ENCODE assay signal across 1 cellular context in the genomic region with DNA sequence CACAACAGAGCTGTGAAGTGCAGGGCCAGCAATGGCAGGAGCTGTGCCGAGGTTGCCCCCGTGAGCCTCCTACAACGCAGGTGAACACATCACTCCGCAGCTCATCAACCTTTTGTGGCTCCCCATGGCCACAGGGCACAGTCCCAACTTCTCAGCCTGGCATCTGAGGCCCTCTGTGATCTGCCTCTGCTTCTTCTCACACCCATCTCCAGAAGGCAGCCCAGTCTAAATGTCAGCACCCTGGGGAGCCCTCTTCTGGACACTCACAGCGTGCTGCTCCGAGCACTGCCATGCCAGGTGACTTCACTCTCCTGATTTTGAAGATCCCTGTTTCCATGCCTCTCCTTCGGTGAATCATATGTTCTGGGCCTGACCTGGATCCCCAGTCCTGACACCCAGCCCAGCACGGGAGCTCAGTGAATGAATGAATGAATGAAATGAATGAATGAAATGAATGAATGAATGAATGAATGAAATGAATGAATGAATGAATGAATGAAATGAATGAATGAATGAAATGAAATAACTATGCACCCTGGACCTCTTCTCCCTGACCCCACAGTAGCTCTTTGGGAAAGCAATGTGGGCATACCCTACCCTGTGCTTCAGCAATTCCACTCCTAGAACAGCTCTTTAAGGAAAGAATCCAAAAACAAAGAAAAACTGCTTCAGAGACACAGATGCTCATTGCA.
TF ChIP-seq lines count a peak whose summit lies in the region.

No MANE protein-coding gene starts in this region.

TF ChIP-seq in HepG2, 621 proteins besides CTCF, POLR2A, EP300 and RAD21:
- TF ChIP-seq SMC3 (IDR thresholded peaks at IDR 0.05; ENCODE audit: low read length) (peak; percentile 12; the same call in 1 of the 2 replicates), ZNF24 (IDR thresholded peaks at IDR 0.05) (peak; percentile 95)
- TF ChIP-seq, protein P1, sequence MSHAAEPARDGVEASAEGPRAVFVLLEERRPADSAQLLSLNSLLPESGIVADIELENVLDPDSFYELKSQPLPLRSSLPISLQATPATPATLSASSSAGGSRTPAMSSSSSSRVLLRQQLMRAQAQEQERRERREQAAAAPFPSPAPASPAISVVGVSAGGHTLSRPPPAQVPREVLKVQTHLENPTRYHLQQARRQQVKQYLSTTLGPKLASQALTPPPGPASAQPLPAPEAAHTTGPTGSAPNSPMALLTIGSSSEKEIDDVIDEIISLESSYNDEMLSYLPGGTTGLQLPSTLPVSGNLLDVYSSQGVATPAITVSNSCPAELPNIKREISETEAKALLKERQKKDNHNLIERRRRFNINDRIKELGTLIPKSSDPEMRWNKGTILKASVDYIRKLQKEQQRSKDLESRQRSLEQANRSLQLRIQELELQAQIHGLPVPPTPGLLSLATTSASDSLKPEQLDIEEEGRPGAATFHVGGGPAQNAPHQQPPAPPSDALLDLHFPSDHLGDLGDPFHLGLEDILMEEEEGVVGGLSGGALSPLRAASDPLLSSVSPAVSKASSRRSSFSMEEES (CRISPR knock-in tag; IDR thresholded peaks at IDR 0.05) = no peak
- TF ChIP-seq, protein P2, sequence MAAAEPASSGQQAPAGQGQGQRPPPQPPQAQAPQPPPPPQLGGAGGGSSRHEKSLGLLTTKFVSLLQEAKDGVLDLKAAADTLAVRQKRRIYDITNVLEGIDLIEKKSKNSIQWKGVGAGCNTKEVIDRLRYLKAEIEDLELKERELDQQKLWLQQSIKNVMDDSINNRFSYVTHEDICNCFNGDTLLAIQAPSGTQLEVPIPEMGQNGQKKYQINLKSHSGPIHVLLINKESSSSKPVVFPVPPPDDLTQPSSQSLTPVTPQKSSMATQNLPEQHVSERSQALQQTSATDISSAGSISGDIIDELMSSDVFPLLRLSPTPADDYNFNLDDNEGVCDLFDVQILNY (CRISPR knock-in tag; conservative IDR thresholded peaks at IDR 0.05) = no peak
